Comparison of ENCODE assay signal across 8 cellular contexts in the genomic region with DNA sequence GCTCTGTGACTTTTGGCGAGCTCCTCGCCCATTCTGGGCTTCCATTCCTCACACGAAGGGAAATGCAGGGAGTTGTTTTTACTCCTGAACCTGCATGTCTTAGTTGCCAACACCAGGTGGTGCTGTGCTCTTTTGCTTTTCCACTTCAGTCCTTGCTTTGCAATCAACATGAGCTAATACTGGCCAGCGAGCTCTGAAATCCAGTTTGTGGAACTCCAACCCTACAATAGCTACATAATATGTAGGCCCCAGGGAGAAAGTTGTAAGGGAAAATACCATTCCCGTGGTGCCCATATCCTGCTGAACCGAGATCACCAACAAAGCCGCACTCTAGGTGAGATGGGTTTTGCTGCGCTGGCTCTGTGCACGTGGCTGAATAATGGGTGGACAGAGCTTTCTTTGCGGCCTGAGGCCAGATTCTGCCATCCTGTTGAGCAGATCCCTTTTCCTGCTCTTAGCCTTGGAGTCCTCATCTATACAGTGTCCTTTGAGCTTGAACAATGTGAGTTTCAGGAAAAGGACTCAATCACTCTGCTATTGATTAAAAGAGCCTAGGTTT. TPM values are rescaled to one million over a fixed set of nuclear protein-coding genes. Genes with fewer than 3 reads are reported as not detected.
A peak's percentile ranks its signal among the peaks of the same experiment; 100 is the strongest.
DNase-seq lines count a peak whose midpoint lies in the region; TF ChIP-seq lines count a peak whose summit lies in the region.

No MANE protein-coding gene starts in this region.

- no peaks in the 10 kb centered on the region for H3K27me3 ChIP-seq in right atrium auricular region

- peaks cover 0 to 40% of the 10 kb centered on the region in 2 donors for H3K4me1 ChIP-seq in right atrium auricular region

- no peaks in the 10 kb centered on the region for H3K9me3 ChIP-seq in right atrium auricular region

- peak; percentile 83 for TF ChIP-seq CTCF in GM12865 (IDR thresholded peaks at IDR 0.05; ENCODE audit: insufficient read depth, low read depth, low read length, missing control alignments)
- peak; percentile 89 for TF ChIP-seq CTCF in LNCaP clone FGC (IDR thresholded peaks at IDR 0.05; ENCODE audit: control insufficient read depth, extremely low read depth, insufficient read depth)
- TF ChIP-seq CTCF in right atrium auricular region (IDR thresholded peaks at IDR 0.05): peak; percentile 60 to 90

- H3K4me3 ChIP-seq in GM12865 (ENCODE audit: low read depth, low read length) (no peak overlapping the region), LNCaP clone FGC (ENCODE audit: low read depth, low read length) (no peak overlapping the region), right atrium auricular region (no peak overlapping the region)

- peaks cover 3% of the 10 kb centered on the region for H3K36me3 ChIP-seq in right atrium auricular region

- H3K27ac ChIP-seq in right atrium auricular region: peak overlapping the region; percentile 71 to 73

- DNase-seq in 8988T: peak; percentile 66
- DNase-seq in GM12865 (ENCODE audit: low read depth): peak; percentile 75
- peak; percentile 71 for DNase-seq in LNCaP clone FGC (ENCODE audit: low read depth)
- peak; percentile 90 for DNase-seq in SIG-M5 treated with dmso at 0.1 percent for 504 hours (lab: John Stamatoyannopoulos, UW; ENCODE audit: unreplicated experiment)
- peak; percentile 50 for DNase-seq in amniotic stem cell (lab: John Stamatoyannopoulos, UW)
- DNase-seq in right atrium auricular region (ENCODE audit: low spot score): peak; percentile 79
- peak; percentile 75 for DNase-seq in retina
- DNase-seq in NK-92 (lab: John Stamatoyannopoulos, UW; ENCODE audit: unreplicated experiment): no peak

RNA-seq across cellular contexts. Expression of a gene that starts 25.0 kb away (rescaled TPM):
- 10 to 100 TPM; 15.0 to 15.4 TPM for total RNA-seq in right atrium auricular region

RNA-seq across cellular contexts. Expression of a gene that starts 25.2 kb away (rescaled TPM):
- 10 to 100 TPM; 15.7 to 18.3 TPM for total RNA-seq in right atrium auricular region
